ENCODE assay signal across 11 cellular contexts in the genomic region with DNA sequence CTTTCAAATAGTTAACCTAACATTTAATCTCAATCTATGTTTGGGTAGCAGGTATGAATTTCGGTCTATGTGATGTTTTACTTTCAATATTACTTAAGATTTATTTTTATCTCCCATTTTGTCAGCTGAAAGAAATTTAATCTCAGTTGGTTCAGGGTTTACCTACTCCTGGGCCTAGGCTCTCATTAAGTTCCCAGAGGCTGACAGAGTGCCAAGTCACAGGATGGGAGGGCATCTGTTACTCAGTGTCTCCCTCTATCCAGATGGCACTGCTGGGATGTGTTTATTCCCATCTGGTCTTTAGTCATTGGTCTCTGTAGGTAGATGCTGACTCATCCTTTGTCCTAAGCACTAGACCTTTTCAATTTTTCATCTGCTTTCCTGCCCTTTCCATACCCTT.
DNase-seq lines count a peak whose midpoint lies in the region; ATAC-seq and TF ChIP-seq lines count a peak whose summit lies in the region.
"Had no signal": no experiment of that assay in that cellular context is flagged by ENCODE, and none has a peak within 500 bp of the region (broad histone marks: within the 10 kb centered on the region; RNA-seq: fewer than 3 reads in every experiment).

No MANE protein-coding gene starts in this region.

- no peaks in the 10 kb centered on the region for H3K36me3 ChIP-seq in mesendoderm (ENCODE audit: control insufficient read depth, insufficient read depth, low read length)
- H3K36me3 ChIP-seq: esophagus squamous epithelium had no signal

- no peak overlapping the region for H2AK5ac ChIP-seq in mesendoderm (ENCODE audit: low read length)

- no peak overlapping the region for H3K56ac ChIP-seq in mesendoderm (ENCODE audit: low read length)

- WGBS in mesendoderm (ENCODE audit: extremely low coverage, insufficient coverage, low lambda C conversion rate): no CpG with 5 or more reads among the region's 1 CpG

- ATAC-seq in GM18867 (IDR thresholded peaks at IDR 0.05; ENCODE audit: unreplicated experiment): peak; percentile 53
- no peak for ATAC-seq in GM19035 (IDR thresholded peaks at IDR 0.05; ENCODE audit: unreplicated experiment)

- H3K79me1 ChIP-seq in mesendoderm (ENCODE audit: low read length): no peaks in the 10 kb centered on the region

- H3K27ac ChIP-seq in mesendoderm (ENCODE audit: low read depth, low read length): no peak overlapping the region
- H3K27ac ChIP-seq: esophagus squamous epithelium, VCaP had no signal

- H3K4me3 ChIP-seq in astrocyte of the spinal cord (ENCODE audit: low read depth, low read length) (no peak overlapping the region), mesendoderm (ENCODE audit: low read length) (no peak overlapping the region)
- H3K4me3 ChIP-seq: esophagus squamous epithelium had no signal

- no peak overlapping the region for H3K18ac ChIP-seq in mesendoderm (ENCODE audit: low read length)

- no peaks in the 10 kb centered on the region for H3K9me3 Mint-ChIP-seq in activated CD4-positive, alpha-beta memory T cell treated with anti-CD3 and anti-CD28 coated beads, Interleukin-2, amount 10 ng/mL, durations not matched to agents 7 days and 5 days
- H3K9me3 Mint-ChIP-seq: activated naive CD4-positive, alpha-beta T cell treated with anti-CD3 and anti-CD28 coated beads, Interleukin-2, amount 10 ng/mL, durations not matched to agents 7 days and 5 days had no signal

- peaks cover 2% of the 10 kb centered on the region for H3K4me1 ChIP-seq in mesendoderm (ENCODE audit: control insufficient read depth, low read depth, low read length)
- H3K4me1 ChIP-seq: esophagus squamous epithelium had no signal

- CTCF ChIA-PET in activated CD4-positive, alpha-beta memory T cell treated with anti-CD3 and anti-CD28 coated beads, Interleukin-2, amount 10 ng/mL, durations not matched to agents 7 days and 5 days (lab: Charles Lee): no interaction called here

- H3K27me3 ChIP-seq in mesendoderm (ENCODE audit: insufficient read depth, low read length, poor library complexity): no peaks in the 10 kb centered on the region
- H3K27me3 ChIP-seq: esophagus squamous epithelium had no signal

- no peak overlapping the region for H3K4me3 Mint-ChIP-seq in activated CD4-positive, alpha-beta memory T cell treated with anti-CD3 and anti-CD28 coated beads, Interleukin-2, amount 10 ng/mL, durations not matched to agents 7 days and 5 days
- H3K4me3 Mint-ChIP-seq: activated naive CD4-positive, alpha-beta T cell treated with anti-CD3 and anti-CD28 coated beads, Interleukin-2, amount 10 ng/mL, durations not matched to agents 7 days and 5 days had no signal

- no peak overlapping the region for H4K8ac ChIP-seq in mesendoderm (ENCODE audit: low read depth, low read length)

- DNase-seq in LHCN-M2 (ENCODE audit: low read depth) (peak; percentile 71), astrocyte of the spinal cord (ENCODE audit: low read depth, low spot score) (peak; percentile 42), mesendoderm (peak; percentile 46), activated gamma-delta T cell treated with Interleukin-2 at 50 U/mL for 16 hours (no peak), SKM-1 (lab: John Stamatoyannopoulos, UW; ENCODE audit: unreplicated experiment) (no peak)
- DNase-seq in activated CD4-positive, alpha-beta memory T cell treated with anti-CD3 and anti-CD28 coated beads, Interleukin-2, amount 10 ng/mL, durations not matched to agents 7 days and 5 days: no peak
- DNase-seq: activated naive CD4-positive, alpha-beta T cell treated with anti-CD3 and anti-CD28 coated beads, Interleukin-2, amount 10 ng/mL, durations not matched to agents 7 days and 5 days; esophagus squamous epithelium had no signal

- in situ Hi-C loops in astrocyte of the spinal cord (cut with HindIII; ENCODE audit: low sequenced_read_pairs): no loop called here

- H3K27me3 Mint-ChIP-seq in activated CD4-positive, alpha-beta memory T cell treated with anti-CD3 and anti-CD28 coated beads, Interleukin-2, amount 10 ng/mL, durations not matched to agents 7 days and 5 days: peaks cover 4% of the 10 kb centered on the region

- H3K4me2 ChIP-seq in mesendoderm (ENCODE audit: low read length): no peak overlapping the region

- H2BK120ac ChIP-seq in mesendoderm (ENCODE audit: low read depth, low read length): no peak overlapping the region

- no peak overlapping the region for H3K23ac ChIP-seq in mesendoderm (ENCODE audit: low read length)

- no peak overlapping the region for H3K9ac ChIP-seq in mesendoderm (ENCODE audit: low read length)

- H3K79me2 ChIP-seq in mesendoderm (ENCODE audit: control insufficient read depth, insufficient read depth, low read length): no peaks in the 10 kb centered on the region

- H2BK15ac ChIP-seq in mesendoderm (replicated peaks; ENCODE audit: low read depth): no peak overlapping the region

- no peak overlapping the region for H4K5ac ChIP-seq in mesendoderm (ENCODE audit: low read length)

- no peak overlapping the region for H3K4ac ChIP-seq in mesendoderm (ENCODE audit: low read depth, low read length)

- POLR2A ChIA-PET in activated CD4-positive, alpha-beta memory T cell treated with anti-CD3 and anti-CD28 coated beads, Interleukin-2, amount 10 ng/mL, durations not matched to agents 7 days and 5 days (lab: Charles Lee): no interaction called here

- no peaks in the 10 kb centered on the region for H3K36me3 Mint-ChIP-seq in activated CD4-positive, alpha-beta memory T cell treated with anti-CD3 and anti-CD28 coated beads, Interleukin-2, amount 10 ng/mL, durations not matched to agents 7 days and 5 days (ENCODE audit: low read depth)
- H3K36me3 Mint-ChIP-seq: activated naive CD4-positive, alpha-beta T cell treated with anti-CD3 and anti-CD28 coated beads, Interleukin-2, amount 10 ng/mL, durations not matched to agents 7 days and 5 days had no signal

- peak; percentile 9 for TF ChIP-seq CTCF in astrocyte of the spinal cord (IDR thresholded peaks at IDR 0.05; ENCODE audit: low read depth, low read length)

- H3K4me1 Mint-ChIP-seq in activated CD4-positive, alpha-beta memory T cell treated with anti-CD3 and anti-CD28 coated beads, Interleukin-2, amount 10 ng/mL, durations not matched to agents 7 days and 5 days: no peaks in the 10 kb centered on the region
- H3K4me1 Mint-ChIP-seq: activated naive CD4-positive, alpha-beta T cell treated with anti-CD3 and anti-CD28 coated beads, Interleukin-2, amount 10 ng/mL, durations not matched to agents 7 days and 5 days had no signal

- no peak overlapping the region for H3K27ac Mint-ChIP-seq in activated CD4-positive, alpha-beta memory T cell treated with anti-CD3 and anti-CD28 coated beads, Interleukin-2, amount 10 ng/mL, durations not matched to agents 7 days and 5 days
- H3K27ac Mint-ChIP-seq: activated naive CD4-positive, alpha-beta T cell treated with anti-CD3 and anti-CD28 coated beads, Interleukin-2, amount 10 ng/mL, durations not matched to agents 7 days and 5 days had no signal

- H2BK5ac ChIP-seq in mesendoderm (ENCODE audit: low read length): no peak overlapping the region

Comparison
In these comparisons a context has a peak if more than half of its experiments do, and no peak if none do; other contexts are left out.
1. DNase-seq: peak in LHCN-M2 (single experiment), astrocyte of the spinal cord (single experiment) and mesendoderm (single experiment); none in activated gamma-delta T cell treated with Interleukin-2 at 50 U/mL for 16 hours (single experiment), SKM-1 (single experiment) and activated CD4-positive, alpha-beta memory T cell treated with anti-CD3 and anti-CD28 coated beads, Interleukin-2, amount 10 ng/mL, durations not matched to agents 7 days and 5 days (single experiment).